14 cellular contexts compared by ENCODE assay signal in the genomic region with DNA sequence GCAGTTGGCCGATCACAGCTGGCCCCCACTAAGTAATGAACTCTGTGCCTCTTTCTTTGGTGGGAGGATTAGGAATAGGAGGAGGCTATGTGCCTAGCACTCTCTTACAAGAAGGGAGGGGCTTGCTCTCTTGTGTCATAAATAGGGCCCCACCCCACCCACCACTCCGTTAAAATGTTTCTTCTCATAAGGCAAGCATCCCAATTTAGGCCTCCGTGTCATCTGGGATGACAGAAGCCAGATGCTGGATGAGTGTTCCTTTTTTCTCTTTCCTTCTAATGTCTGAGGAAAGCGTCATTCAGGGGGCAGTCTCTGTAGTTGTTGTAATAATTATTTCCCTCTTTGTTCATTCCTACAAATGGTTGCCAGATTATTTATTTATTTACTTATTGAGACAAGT. TPM values are rescaled to one million over a fixed set of nuclear protein-coding genes. Genes with fewer than 3 reads are reported as not detected.
A peak's percentile ranks its signal among the peaks of the same experiment; 100 is the strongest.
DNase-seq lines count a peak whose midpoint lies in the region; ATAC-seq, FAIRE-seq and TF ChIP-seq lines count a peak whose summit lies in the region.
"Had no signal": no experiment of that assay in that cellular context is flagged by ENCODE, and none has a peak within 500 bp of the region (broad histone marks: within the 10 kb centered on the region; RNA-seq: fewer than 3 reads in every experiment).

A gene with protein sequence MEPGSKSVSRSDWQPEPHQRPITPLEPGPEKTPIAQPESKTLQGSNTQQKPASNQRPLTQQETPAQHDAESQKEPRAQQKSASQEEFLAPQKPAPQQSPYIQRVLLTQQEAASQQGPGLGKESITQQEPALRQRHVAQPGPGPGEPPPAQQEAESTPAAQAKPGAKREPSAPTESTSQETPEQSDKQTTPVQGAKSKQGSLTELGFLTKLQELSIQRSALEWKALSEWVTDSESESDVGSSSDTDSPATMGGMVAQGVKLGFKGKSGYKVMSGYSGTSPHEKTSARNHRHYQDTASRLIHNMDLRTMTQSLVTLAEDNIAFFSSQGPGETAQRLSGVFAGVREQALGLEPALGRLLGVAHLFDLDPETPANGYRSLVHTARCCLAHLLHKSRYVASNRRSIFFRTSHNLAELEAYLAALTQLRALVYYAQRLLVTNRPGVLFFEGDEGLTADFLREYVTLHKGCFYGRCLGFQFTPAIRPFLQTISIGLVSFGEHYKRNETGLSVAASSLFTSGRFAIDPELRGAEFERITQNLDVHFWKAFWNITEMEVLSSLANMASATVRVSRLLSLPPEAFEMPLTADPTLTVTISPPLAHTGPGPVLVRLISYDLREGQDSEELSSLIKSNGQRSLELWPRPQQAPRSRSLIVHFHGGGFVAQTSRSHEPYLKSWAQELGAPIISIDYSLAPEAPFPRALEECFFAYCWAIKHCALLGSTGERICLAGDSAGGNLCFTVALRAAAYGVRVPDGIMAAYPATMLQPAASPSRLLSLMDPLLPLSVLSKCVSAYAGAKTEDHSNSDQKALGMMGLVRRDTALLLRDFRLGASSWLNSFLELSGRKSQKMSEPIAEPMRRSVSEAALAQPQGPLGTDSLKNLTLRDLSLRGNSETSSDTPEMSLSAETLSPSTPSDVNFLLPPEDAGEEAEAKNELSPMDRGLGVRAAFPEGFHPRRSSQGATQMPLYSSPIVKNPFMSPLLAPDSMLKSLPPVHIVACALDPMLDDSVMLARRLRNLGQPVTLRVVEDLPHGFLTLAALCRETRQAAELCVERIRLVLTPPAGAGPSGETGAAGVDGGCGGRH (minus strand): TSS at position 76 of the 400 bp plus-strand sequence. CDS start 239 bp downstream, outside the sequence.

- TF ChIP-seq CTCF in Caco-2 (IDR thresholded peaks at IDR 0.05; ENCODE audit: insufficient read depth in 1 of 2, low read depth in 1 of 2, low read length in 1 of 2, severe bottlenecking in 1 of 2, unreplicated experiment in 1 of 2) (no peak), neural progenitor cell (IDR thresholded peaks at IDR 0.05) (no peak), endothelial cell (IDR thresholded peaks at IDR 0.05; ENCODE audit: unreplicated experiment) (no peak)

- peaks cover 20% of the 10 kb centered on the region for H4K20me1 ChIP-seq in neural progenitor cell (ENCODE audit: low read depth)

- no peak for ATAC-seq in GM21528 (IDR thresholded peaks at IDR 0.05; ENCODE audit: low FRiP score, unreplicated experiment)

- no peak within 1 kb of the TSS for H3K27ac Mint-ChIP-seq in Caco-2 (ENCODE audit: unreplicated experiment)
- H3K27ac Mint-ChIP-seq in neural progenitor cell = no peak within 1 kb of the TSS
- no peak within 1 kb of the TSS for H3K27ac Mint-ChIP-seq in endothelial cell (ENCODE audit: unreplicated experiment)

- H3K4me2 ChIP-seq in neural progenitor cell = peak within 1 kb of the TSS; percentile 69

- H3K9me3 Mint-ChIP-seq in Caco-2 (ENCODE audit: unreplicated experiment) = no peaks in the 10 kb centered on the region
- H3K9me3 Mint-ChIP-seq in neural progenitor cell = no peaks in the 10 kb centered on the region
- H3K9me3 Mint-ChIP-seq in endothelial cell (ENCODE audit: unreplicated experiment) = no peaks in the 10 kb centered on the region

- CTCF ChIA-PET in Caco-2 (lab: Charles Lee) = no interaction called here

- H3K27me3 ChIP-seq in Caco-2 (replicated peaks; ENCODE audit: control insufficient read depth, insufficient read depth, low read length) (no peaks in the 10 kb centered on the region), neural progenitor cell (peaks cover 38% of the 10 kb centered on the region)

- H3K27me3 Mint-ChIP-seq in Caco-2 (ENCODE audit: insufficient read depth, unreplicated experiment) (no peaks in the 10 kb centered on the region), neural progenitor cell (ENCODE audit: insufficient read depth, low read depth) (peaks cover 8% of the 10 kb centered on the region), endothelial cell (ENCODE audit: unreplicated experiment) (peaks cover 16% of the 10 kb centered on the region)

- peaks cover 14% of the 10 kb centered on the region for H3K4me1 ChIP-seq in Caco-2
- H3K4me1 ChIP-seq in neural progenitor cell = peaks cover 30% of the 10 kb centered on the region

- H3K9ac ChIP-seq in neural progenitor cell = no peak within 1 kb of the TSS

- H3K4me3 Mint-ChIP-seq in Caco-2 (ENCODE audit: unreplicated experiment) (no peak within 1 kb of the TSS), neural progenitor cell (no peak within 1 kb of the TSS), endothelial cell (ENCODE audit: unreplicated experiment) (no peak within 1 kb of the TSS)

- H3K4me1 Mint-ChIP-seq in Caco-2 (ENCODE audit: low read depth, unreplicated experiment) = peaks cover 7% of the 10 kb centered on the region
- peaks cover 17% of the 10 kb centered on the region for H3K4me1 Mint-ChIP-seq in neural progenitor cell
- H3K4me1 Mint-ChIP-seq in endothelial cell (ENCODE audit: unreplicated experiment) = peaks cover 7% of the 10 kb centered on the region

- H3F3A ChIP-seq in neural progenitor cell (ENCODE audit: low read depth) = peaks cover 41% of the 10 kb centered on the region

- POLR2A ChIA-PET in Caco-2 (lab: Charles Lee) = no interaction called here

- no peak for DNase-seq in Caco-2
- DNase-seq in RPMI7951 (ENCODE audit: low read depth) = no peak
- no peak for DNase-seq in frontal cortex (ENCODE audit: low spot score in 2 of 2)
- no peak for DNase-seq in neural progenitor cell (ENCODE audit: low spot score)
- DNase-seq in NCI-H2081 (lab: John Stamatoyannopoulos, UW) = no peak
- DNase-seq in NOMO-1 (lab: John Stamatoyannopoulos, UW; ENCODE audit: unreplicated experiment in 2 of 2) = no peak
- no peak for DNase-seq in endothelial cell (ENCODE audit: low spot score)
- DNase-seq: activated T-cell treated with anti-CD3 and anti-CD28 coated beads for 4 hours; cortex of kidney; MM.1S; NCI-H774; stimulated activated naive CD4-positive, alpha-beta T cell; SW 1271 had no signal

- no peaks in the 10 kb centered on the region for H3K79me2 ChIP-seq in neural progenitor cell (ENCODE audit: low read depth)

- H2AFZ ChIP-seq in neural progenitor cell (replicated peaks) = no peak within 1 kb of the TSS

- no peak for FAIRE-seq in frontal cortex (lab: Jason Lieb, UNC)

- H3K27ac ChIP-seq in neural progenitor cell = no peak within 1 kb of the TSS

- intact Hi-C loops in Caco-2 (cut with micrococcal nuclease; ENCODE audit: unreplicated experiment) = no loop called here

- no TSS peak for BruUV-seq in Caco-2 (replicated peaks; lab: Mats Ljungman, UMichigan)

- no peaks in the 10 kb centered on the region for H3K36me3 ChIP-seq in Caco-2 (ENCODE audit: control insufficient read depth, insufficient read depth, low read length)
- no peaks in the 10 kb centered on the region for H3K36me3 ChIP-seq in neural progenitor cell

- H3K9me3 ChIP-seq in Caco-2 = no peaks in the 10 kb centered on the region
- no peaks in the 10 kb centered on the region for H3K9me3 ChIP-seq in neural progenitor cell (ENCODE audit: low read depth)

- H3K4me3 ChIP-seq in Caco-2 (ENCODE audit: low read depth, low read length) (no peak within 1 kb of the TSS), neural progenitor cell (no peak within 1 kb of the TSS)

- H3K36me3 Mint-ChIP-seq in Caco-2 (ENCODE audit: insufficient read depth, unreplicated experiment) (peaks cover 17% of the 10 kb centered on the region), neural progenitor cell (no peaks in the 10 kb centered on the region), endothelial cell (ENCODE audit: low read depth, unreplicated experiment) (peaks cover 3% of the 10 kb centered on the region)

RNA-seq across cellular contexts. Expression of the gene that starts here (rescaled TPM):
- total RNA-seq in Caco-2 (2022) (20.0 and 21.7 TPM in 2 replicates), frontal cortex (10.2 TPM), neural progenitor cell (ENCODE audit: low replicate concordance) (3.5 and 5.0 TPM in 2 replicates), endothelial cell (ENCODE audit: unreplicated experiment) (5.5 TPM)
- 10.1 and 13.2 TPM in 2 replicates for total RNA-seq in RPMI7951 (2014; rRNA removed; shearing (Covaris generic))
